ENCODE assay signal across 8 cellular contexts in genomic region chr9:83937861-83938455, GRCh38. TPM values are rescaled to one million over a fixed set of nuclear protein-coding genes. Genes with fewer than 3 reads are reported as not detected.
DNase-seq lines count a peak whose midpoint lies in the region; ATAC-seq and TF ChIP-seq lines count a peak whose summit lies in the region.

No MANE protein-coding gene starts in this region.

- intact Hi-C loops in right cardiac atrium (cut with DNase I), result loop anchor here in 3 of 4 donors (2.0 to 10.0 kb wide), 4 partner anchors 237 to 374 kb away; no protein-coding TSS in a partner anchor
- intact Hi-C loops in sciatic nerve (cut with DNase I), result loop anchor here (2.0 kb wide), 1 partner anchor 323 kb away; no protein-coding TSS in a partner anchor

- 47% methylated on average over 1 of the region's 1 CpG for WGBS in right cardiac atrium

- H3K9me3 ChIP-seq in right cardiac atrium (ENCODE audit: control insufficient read depth, low read length), result no peaks in the 10 kb centered on the region

- H3K27ac ChIP-seq in right cardiac atrium (ENCODE audit: low read length), result no peak overlapping the region

- H3K4me1 ChIP-seq in right cardiac atrium (ENCODE audit: control insufficient read depth, insufficient read depth, low read length), result peaks cover 4% of the 10 kb centered on the region

- peak; percentile 70 for TF ChIP-seq CTCF in AG10803 (conservative IDR thresholded peaks at IDR 0.05; ENCODE audit: low read length)
- peak; percentile 64 for TF ChIP-seq CTCF in GM10266 (IDR thresholded peaks at IDR 0.05; ENCODE audit: control insufficient read depth, insufficient read depth, low read depth, missing control alignments)

- ATAC-seq in HG03095 (IDR thresholded peaks at IDR 0.05; ENCODE audit: unreplicated experiment) (peak; percentile 66), right cardiac atrium (peak; percentile 55 to 58), sciatic nerve (peak; percentile 44)

- peak; percentile 64 for DNase-seq in AG10803 (ENCODE audit: low read depth)
- peak; percentile 55 for DNase-seq in GM10266 (ENCODE audit: extremely low spot score)
- peak; percentile 76 for DNase-seq in NCI-H460 (ENCODE audit: extremely low read depth, low read depth)
- peak; percentile 78 for DNase-seq in amniotic epithelial cell (ENCODE audit: low read depth)
- DNase-seq in right cardiac atrium, result no peak
- no peak for DNase-seq in sciatic nerve (ENCODE audit: low spot score)
- DNase-seq in NK-92 (lab: John Stamatoyannopoulos, UW; ENCODE audit: unreplicated experiment), result no peak

- no peaks in the 10 kb centered on the region for H3K27me3 ChIP-seq in right cardiac atrium (ENCODE audit: control insufficient read depth, insufficient read depth)

- H3K4me3 ChIP-seq in AG10803 (ENCODE audit: low read length) (no peak overlapping the region), right cardiac atrium (ENCODE audit: low read length) (no peak overlapping the region)

RNA-seq across cellular contexts. Expression of gene KIF27, which starts 16.7 kb away (rescaled TPM):
- 4.3 and 4.6 TPM in 2 replicates for total RNA-seq in NCI-H460 (2014; rRNA removed; shearing (Covaris generic))
- 1.1 and 6.2 TPM in 2 replicates for polyA plus RNA-seq in NCI-H460 (2014; cell fraction: nucleus; rRNA removed)
- total RNA-seq in right cardiac atrium (1 to 10 TPM; 4.0 to 6.5 (median 4.4) TPM), sciatic nerve (10.7 TPM)
- 0.75 TPM for polyA plus RNA-seq in right cardiac atrium

RNA-seq across cellular contexts. Expression of gene HNRNPK, which starts 42.1 kb away (rescaled TPM):
- total RNA-seq in NCI-H460 (2014; rRNA removed; shearing (Covaris generic)), result 840 and 845 TPM in 2 replicates
- polyA plus RNA-seq in NCI-H460 (2014; cell fraction: nucleus; rRNA removed), result 444 and 517 TPM in 2 replicates
- total RNA-seq in right cardiac atrium (100 to 1,000 TPM; 304 to 327 (median 310) TPM), sciatic nerve (425 TPM)
- polyA plus RNA-seq in right cardiac atrium, result 215 TPM

RNA-seq across cellular contexts. Expression of gene RMI1, which starts 42.6 kb away (rescaled TPM):
- 3.8 and 8.7 TPM in 2 replicates for total RNA-seq in NCI-H460 (2014; rRNA removed; shearing (Covaris generic))
- polyA plus RNA-seq in NCI-H460 (2014; cell fraction: nucleus; rRNA removed), result 5.0 and 9.2 TPM in 2 replicates
- total RNA-seq in right cardiac atrium (1 to 10 TPM; 2.3 to 5.6 (median 4.5) TPM), sciatic nerve (5.3 TPM)
- 2.0 TPM for polyA plus RNA-seq in right cardiac atrium

Comparison
In these comparisons a context has a peak if more than half of its experiments do, and no peak if none do; other contexts are left out.
1. DNase-seq: peak in AG10803 (single experiment), GM10266 (single experiment), NCI-H460 (single experiment) and amniotic epithelial cell (single experiment); none in right cardiac atrium (0 of 3), sciatic nerve (single experiment) and NK-92 (single experiment).
2. Peak in every context shown above with its lines, with median percentiles within 50 percentile points of each other: ATAC-seq.